Comparison of ENCODE assay signal across 20 cellular contexts in the genomic region with DNA sequence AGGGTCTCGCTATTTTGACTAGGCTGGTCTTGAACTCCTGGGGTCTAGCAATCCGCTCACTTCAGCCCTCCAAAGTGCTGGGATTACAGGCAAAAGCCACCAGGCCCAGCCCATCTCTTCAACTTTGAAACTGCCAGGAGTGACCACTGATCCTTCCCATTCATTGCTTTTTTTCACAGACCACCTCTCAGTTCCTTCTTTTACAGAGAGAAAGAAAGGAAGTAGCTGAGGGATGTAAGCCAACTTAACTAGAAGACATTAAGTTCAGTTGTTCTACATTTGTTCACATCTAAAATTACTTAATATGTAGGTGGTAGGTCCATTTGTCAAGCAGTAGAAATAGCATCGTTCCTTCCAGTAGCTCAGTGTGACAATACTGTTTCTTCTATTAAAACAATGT.
"Had no signal": no experiment of that assay in that cellular context is flagged by ENCODE, and none has a peak within 500 bp of the region (broad histone marks: within the 10 kb centered on the region; RNA-seq: fewer than 3 reads in every experiment).

No MANE protein-coding gene starts in this region.

- H3K27ac ChIP-seq: body of pancreas, coronary artery, gastrocnemius medialis, left ventricle myocardium inferior, pancreas, testis had no signal

- H3K9me3 ChIP-seq: body of pancreas, gastrocnemius medialis, left ventricle myocardium inferior, pancreas, testis had no signal

- H3K36me3 Mint-ChIP-seq: activated CD8-positive, alpha-beta memory T cell treated with anti-CD3 and anti-CD28 coated beads, Interleukin-2, amount 10 ng/mL, durations not matched to agents 7 days and 5 days had no signal

- H3K27me3 Mint-ChIP-seq: activated CD4-positive, alpha-beta memory T cell treated with anti-CD3 and anti-CD28 coated beads, Interleukin-2, amount 10 ng/mL, durations not matched to agents 7 days and 5 days; activated CD8-positive, alpha-beta memory T cell treated with anti-CD3 and anti-CD28 coated beads, Interleukin-2, amount 10 ng/mL, durations not matched to agents 7 days and 5 days; activated naive CD8-positive, alpha-beta T cell; naive thymus-derived CD8-positive, alpha-beta T cell; type B pancreatic cell had no signal

- H3K4me1 ChIP-seq: testis had no signal

- H3K4me1 Mint-ChIP-seq: activated CD4-positive, alpha-beta memory T cell treated with anti-CD3 and anti-CD28 coated beads, Interleukin-2, amount 10 ng/mL, durations not matched to agents 7 days and 5 days; activated CD8-positive, alpha-beta memory T cell treated with anti-CD3 and anti-CD28 coated beads, Interleukin-2, amount 10 ng/mL, durations not matched to agents 7 days and 5 days; stimulated activated effector memory CD8-positive, alpha-beta T cell treated with anti-CD3 and anti-CD28 coated beads, Interleukin-12 subunit alpha, Interleukin-12 subunit beta, amount 100 ng/mL, for 72 hours had no signal

- H3K36me3 ChIP-seq: gastrocnemius medialis, left ventricle myocardium inferior, pancreas had no signal

- H3K27ac Mint-ChIP-seq: activated CD4-positive, alpha-beta memory T cell treated with anti-CD3 and anti-CD28 coated beads, Interleukin-2, amount 10 ng/mL, durations not matched to agents 7 days and 5 days; activated CD8-positive, alpha-beta memory T cell treated with anti-CD3 and anti-CD28 coated beads, Interleukin-2, amount 10 ng/mL, durations not matched to agents 7 days and 5 days; activated naive CD8-positive, alpha-beta T cell; stimulated activated effector memory CD8-positive, alpha-beta T cell treated with anti-CD3 and anti-CD28 coated beads, Interleukin-12 subunit alpha, Interleukin-12 subunit beta, amount 100 ng/mL, for 72 hours; type B pancreatic cell had no signal

- H3K4me3 ChIP-seq: body of pancreas, coronary artery, gastrocnemius medialis, left ventricle myocardium inferior, pancreas, smooth muscle cell, testis had no signal

- H3K4me2 ChIP-seq: smooth muscle cell had no signal

- DNase-seq: activated CD4-positive, alpha-beta memory T cell treated with anti-CD3 and anti-CD28 coated beads, Interleukin-2, amount 10 ng/mL, durations not matched to agents 7 days and 5 days; activated CD4-positive, alpha-beta T cell treated with anti-CD3 and anti-CD28 coated beads for 48 hours; activated CD4-positive, CD25-positive, alpha-beta regulatory T cell; activated CD8-positive, alpha-beta memory T cell treated with anti-CD3 and anti-CD28 coated beads, Interleukin-2, amount 10 ng/mL, durations not matched to agents 7 days and 5 days; central memory CD4-positive, alpha-beta T cell; effector CD4-positive, alpha-beta T cell; kidney; left ventricle myocardium inferior; mesendoderm; naive thymus-derived CD8-positive, alpha-beta T cell; pancreas; stimulated activated CD4-positive, alpha-beta T cell treated with anti-CD3 and anti-CD28 coated beads, Interleukin-4, amount 100 ng/mL, for 24 hours; testis had no signal

- H3K27me3 ChIP-seq: body of pancreas, gastrocnemius medialis, pancreas, testis had no signal

- H3K9me3 Mint-ChIP-seq: activated CD4-positive, alpha-beta memory T cell treated with anti-CD3 and anti-CD28 coated beads, Interleukin-2, amount 10 ng/mL, durations not matched to agents 7 days and 5 days; stimulated activated effector memory CD8-positive, alpha-beta T cell treated with anti-CD3 and anti-CD28 coated beads, Interleukin-12 subunit alpha, Interleukin-12 subunit beta, amount 100 ng/mL, for 72 hours; type B pancreatic cell had no signal

- H3K4me3 Mint-ChIP-seq: activated CD4-positive, alpha-beta memory T cell treated with anti-CD3 and anti-CD28 coated beads, Interleukin-2, amount 10 ng/mL, durations not matched to agents 7 days and 5 days; activated CD8-positive, alpha-beta memory T cell treated with anti-CD3 and anti-CD28 coated beads, Interleukin-2, amount 10 ng/mL, durations not matched to agents 7 days and 5 days; activated naive CD8-positive, alpha-beta T cell; naive thymus-derived CD8-positive, alpha-beta T cell; stimulated activated effector memory CD8-positive, alpha-beta T cell treated with anti-CD3 and anti-CD28 coated beads, Interleukin-12 subunit alpha, Interleukin-12 subunit beta, amount 100 ng/mL, for 72 hours; type B pancreatic cell had no signal
